ENCODE assay signal across 8 cellular contexts in genomic region chr10:33509231-33509871, GRCh38.
DNase-seq lines count a peak whose midpoint lies in the region; ATAC-seq, FAIRE-seq and TF ChIP-seq lines count a peak whose summit lies in the region.

No MANE protein-coding gene starts in this region.

- H3K4me3 Mint-ChIP-seq in nephron progenitor cell = peak overlapping the region; percentile 53
- no peak overlapping the region for H3K4me3 Mint-ChIP-seq in T-cell

- H3K9ac ChIP-seq in PC-3 (ENCODE audit: low read length) = peak overlapping the region; percentile 18
- no peak overlapping the region for H3K9ac ChIP-seq in H1 (replicated peaks in 1 of 4; ENCODE audit: extremely low read depth in 1 of 4, low read depth in 3 of 4, low read length in 3 of 4)

- ATAC-seq in GM19043 (IDR thresholded peaks at IDR 0.05; ENCODE audit: low read depth, unreplicated experiment) (peak; percentile 79), HG03432 (IDR thresholded peaks at IDR 0.05; ENCODE audit: unreplicated experiment) (peak; percentile 74), PC-3 (peak; percentile 97), T-cell (replicated peaks in 1 of 4) (no peak)

- H3K9me3 ChIP-seq in PC-3 (ENCODE audit: low read length) (no peaks in the 10 kb centered on the region), H1 (ENCODE audit: insufficient read depth in 2 of 2, low read depth in 1 of 2, low read length in 1 of 2) (no peaks in the 10 kb centered on the region)

- no peaks in the 10 kb centered on the region for H3K79me1 ChIP-seq in H1 (ENCODE audit: low read depth, low read length)

- no peaks in the 10 kb centered on the region for H3K27me3 ChIP-seq in PC-3 (ENCODE audit: low read length)
- no peaks in the 10 kb centered on the region for H3K27me3 ChIP-seq in H1 (replicated peaks in 1 of 4; ENCODE audit: control insufficient read depth in 3 of 4, extremely low read depth in 1 of 4, insufficient read depth in 3 of 4, low read length in 3 of 4)

- POLR2A ChIA-PET in PC-3 (lab: Charles Lee; ENCODE audit: unreplicated experiment) = no interaction called here
- POLR2A ChIA-PET in H1 (lab: Charles Lee; ENCODE audit: partially characterized antibody) = no interaction called here
- POLR2A ChIA-PET in T-cell (lab: Charles Lee) = interaction anchor here in 1 of 2 donors (0.6 kb wide), 1 partner anchor 51 kb away, joined by 3 read pairs; no protein-coding TSS in a partner anchor

- H2AFZ ChIP-seq in PC-3 (ENCODE audit: low read length) (peak overlapping the region; percentile 23), H1 (ENCODE audit: low read length) (peak overlapping the region; percentile 46; the same call in 1 of the 2 replicates)

- no peak overlapping the region for H2AK5ac ChIP-seq in H1 (ENCODE audit: low read depth, low read length)

- TF ChIP-seq CTCF in PC-3 (conservative IDR thresholded peaks at IDR 0.05; ENCODE audit: low read depth, low read length) (no peak), H1 (IDR thresholded peaks at IDR 0.05; ENCODE audit: control extremely low read depth in 1 of 3, insufficient read depth in 1 of 3, low read depth in 1 of 3, low read length in 3 of 3) (no peak), nephron progenitor cell (IDR thresholded peaks at IDR 0.05) (no peak)

- H4K5ac ChIP-seq in H1 (ENCODE audit: insufficient read length, low read depth, low read length) = no peak overlapping the region

- no peaks in the 10 kb centered on the region for H3K27me3 Mint-ChIP-seq in nephron progenitor cell (ENCODE audit: low read depth, poor library complexity)
- peaks cover 2 to 18% of the 10 kb centered on the region in 2 donors for H3K27me3 Mint-ChIP-seq in T-cell

- H4K20me1 ChIP-seq in PC-3 (ENCODE audit: low read length) = no peaks in the 10 kb centered on the region
- H4K20me1 ChIP-seq in H1 (replicated peaks in 1 of 2; ENCODE audit: control insufficient read depth in 1 of 2, insufficient read depth in 2 of 2, low read length in 2 of 2) = no peaks in the 10 kb centered on the region

- TF ChIP-seq RAD21 in H1 (IDR thresholded peaks at IDR 0.05 in 1 of 2, conservative IDR thresholded peaks at IDR 0.05 in 1 of 2; ENCODE audit: low read depth in 2 of 2, low read length in 2 of 2) = no peak

- no peak overlapping the region for H4K91ac ChIP-seq in H1 (replicated peaks; ENCODE audit: insufficient read length, low read length)

- H3K23me2 ChIP-seq in H1 (ENCODE audit: low read depth, low read length) = no peaks in the 10 kb centered on the region

- no peak overlapping the region for H3K18ac ChIP-seq in H1 (ENCODE audit: extremely low read depth, low read length)

- no peak overlapping the region for H3K23ac ChIP-seq in H1 (ENCODE audit: insufficient read length)

- TF ChIP-seq POLR2A in H1 (IDR thresholded peaks at IDR 0.05; ENCODE audit: control extremely low read depth in 1 of 2, low read depth in 2 of 2, low read length in 2 of 2) = no peak

- no peak for TF ChIP-seq EP300 in H1 (IDR thresholded peaks at IDR 0.05; ENCODE audit: borderline replicate concordance in 1 of 2, low read depth in 2 of 2, low read length in 2 of 2)

- H2BK12ac ChIP-seq in H1 (ENCODE audit: low read depth, low read length) = no peak overlapping the region

- H2BK5ac ChIP-seq in H1 (ENCODE audit: low read depth, low read length) = no peak overlapping the region

- H3K4me3 ChIP-seq in PC-3 (ENCODE audit: low read length) = peak overlapping the region; percentile 41
- no peak overlapping the region for H3K4me3 ChIP-seq in H1 (ENCODE audit: extremely low read depth in 1 of 4, insufficient read depth in 2 of 4, low read depth in 3 of 4, low read length in 4 of 4)

- H2BK120ac ChIP-seq in H1 (replicated peaks; ENCODE audit: low read depth, low read length) = no peak overlapping the region

- H2BK20ac ChIP-seq in H1 (ENCODE audit: low read length) = no peak overlapping the region

- WGBS in H1 (ENCODE audit: extremely low coverage in 1 of 2, insufficient coverage in 1 of 2, insufficient read length in 1 of 2, insufficient replicate concordance in 2 of 2, low coverage in 1 of 2, low lambda C conversion rate in 2 of 2, missing lambda C conversion rate in 1 of 2), 2 experiments = 69% methylated on average over 7 of the region's 7 CpGs; no CpG with 5 or more reads in 1 of the 2 experiments

- FAIRE-seq in H1 (lab: Jason Lieb, UNC) = no peak

- intact Hi-C loops in PC-3 (cut with micrococcal nuclease) = loop anchor here (2.0 kb wide), 3 partner anchors 143 to 289 kb away; no protein-coding TSS in a partner anchor

- no peak overlapping the region for H3K56ac ChIP-seq in H1 (replicated peaks; ENCODE audit: insufficient read length, low read depth, low read length)

- no peak overlapping the region for H3K4ac ChIP-seq in H1 (replicated peaks; ENCODE audit: insufficient read length, low read depth, low read length)

- H3K4me1 Mint-ChIP-seq in nephron progenitor cell (peaks cover 31% of the 10 kb centered on the region), T-cell (peaks cover 0 to 4% (median 0%) of the 10 kb centered on the region in 3 donors)

- H3K27ac ChIP-seq in PC-3 (ENCODE audit: low read length) (peak overlapping the region; percentile 65), H1 (ENCODE audit: low read depth, low read length) (no peak overlapping the region)

- H3K36me3 ChIP-seq in PC-3 (ENCODE audit: low read depth, low read length) (no peaks in the 10 kb centered on the region), H1 (ENCODE audit: control insufficient read depth in 2 of 4, insufficient read depth in 4 of 4, low read length in 3 of 4) (no peaks in the 10 kb centered on the region)

- H3K4me1 ChIP-seq in PC-3 (ENCODE audit: insufficient read depth, low read length) (peaks cover 28% of the 10 kb centered on the region), H1 (replicated peaks in 1 of 4; ENCODE audit: control insufficient read depth in 3 of 4, insufficient read depth in 4 of 4, low read length in 3 of 4) (peaks cover 0 to 8% (median 3%) of the 10 kb centered on the region in 4 experiments; a peak in 3 of 7 replicates)

- no peak overlapping the region for H3K14ac ChIP-seq in H1 (ENCODE audit: insufficient read length)

- H3K4me2 ChIP-seq in PC-3 (ENCODE audit: low read length) (peak overlapping the region; percentile 64), H1 (ENCODE audit: insufficient read depth in 1 of 2, low read depth in 2 of 2, low read length in 2 of 2) (no peak overlapping the region)

- peaks cover 18% of the 10 kb centered on the region for H3K9me3 Mint-ChIP-seq in nephron progenitor cell
- no peaks in the 10 kb centered on the region for H3K9me3 Mint-ChIP-seq in T-cell

- peaks cover 9% of the 10 kb centered on the region for H3F3A ChIP-seq in PC-3 (ENCODE audit: low read length, unreplicated experiment)

- H2BK15ac ChIP-seq in H1 (ENCODE audit: low read length) = no peak overlapping the region

- H3K36me3 Mint-ChIP-seq in nephron progenitor cell (ENCODE audit: low read depth) (peaks cover 6% of the 10 kb centered on the region), T-cell (no peaks in the 10 kb centered on the region)

- DNase-seq in DMS153 (lab: John Stamatoyannopoulos, UW) (peak; percentile 52), PC-3 (peak; percentile 100), H1 (ENCODE audit: low read depth in 1 of 2, low spot score in 2 of 2) (no peak), nephron progenitor cell (peak; percentile 17), T-cell (no peak)
- DNase-seq in NK-92 treated with Interleukin-12 subunit alpha and Interleukin-12 subunit beta, amount 100 ng/mL, for 24 hours (lab: John Stamatoyannopoulos, UW) = no peak

- BruUV-seq in PC-3 (replicated peaks; lab: Mats Ljungman, UMichigan) = TSS peak; percentile 71

- CTCF ChIA-PET in PC-3 (lab: Charles Lee) (no interaction called here), H1 (lab: Charles Lee; ENCODE audit: partially characterized antibody) (no interaction called here), T-cell (lab: Charles Lee) (no interaction called here)

- H3K79me2 ChIP-seq in PC-3 (ENCODE audit: low read length) = no peaks in the 10 kb centered on the region
- no peaks in the 10 kb centered on the region for H3K79me2 ChIP-seq in H1 (ENCODE audit: control insufficient read depth in 1 of 2, insufficient read depth in 2 of 2, low read length in 2 of 2)

- no peak overlapping the region for H4K8ac ChIP-seq in H1 (ENCODE audit: extremely low read depth, insufficient read depth, low read length)

- H3K27ac Mint-ChIP-seq in nephron progenitor cell = peak overlapping the region; percentile 99
- H3K27ac Mint-ChIP-seq in T-cell = no peak overlapping the region

- no peaks in the 10 kb centered on the region for H3K9me2 ChIP-seq in PC-3 (replicated peaks; ENCODE audit: low read length)

TF ChIP-seq in H1, 55 proteins besides CTCF, POLR2A, EP300 and RAD21:
- TF ChIP-seq JUND (IDR thresholded peaks at IDR 0.05; ENCODE audit: low read length) = peak; percentile 71; the same call in 1 of the 2 replicates
- TF ChIP-seq TBP (IDR thresholded peaks at IDR 0.05; ENCODE audit: low read depth, low read length) = no peak

Comparison
In these comparisons a context has a peak if more than half of its experiments do, and no peak if none do; other contexts are left out.
1. DNase-seq: peak in DMS153 (single experiment), PC-3 (single experiment) and nephron progenitor cell (single experiment); none in H1 (0 of 2), NK-92 treated with Interleukin-12 subunit alpha and Interleukin-12 subunit beta, amount 100 ng/mL, for 24 hours (single experiment) and T-cell (0 of 34).
2. ATAC-seq: peak in GM19043 (single experiment), HG03432 (single experiment) and PC-3 (single experiment); none in T-cell (0 of 4).